In the genomic region with DNA sequence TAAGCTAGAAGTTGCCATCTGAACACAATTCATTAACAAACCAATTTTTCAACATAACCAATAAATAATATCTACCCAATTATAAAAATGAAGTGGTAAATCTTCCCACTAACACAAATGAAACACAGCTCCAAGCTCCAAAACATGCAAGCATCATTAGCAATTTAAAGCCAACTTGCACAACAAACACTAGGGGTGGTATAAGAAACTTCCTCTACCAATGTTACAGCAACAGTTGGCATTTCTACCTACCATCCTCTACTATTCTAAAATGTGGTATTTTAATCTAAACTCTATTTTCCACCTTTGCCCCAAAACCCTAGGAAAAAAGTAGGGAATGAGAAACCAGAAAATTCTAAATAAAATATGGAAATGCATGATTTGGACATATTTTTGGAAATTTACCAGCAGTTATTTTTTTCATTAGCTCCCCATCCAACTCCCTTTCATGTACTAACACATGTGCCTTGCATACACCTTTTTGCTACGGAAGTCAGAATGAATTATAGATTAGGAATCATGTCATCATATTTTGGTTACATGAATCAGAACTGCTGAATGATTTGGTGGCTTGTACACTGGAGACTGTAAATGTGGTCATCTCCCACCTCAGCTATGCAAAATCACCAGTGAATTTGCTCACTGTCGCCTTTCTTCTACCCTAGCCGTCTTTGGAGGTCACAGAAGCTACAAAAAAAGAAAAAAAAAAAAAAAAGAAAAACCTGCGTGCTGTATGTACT, we compare ENCODE assay signal across 11 cellular contexts. TPM values are rescaled to one million over a fixed set of nuclear protein-coding genes. Genes with fewer than 3 reads are reported as not detected.
DNase-seq lines count a peak whose midpoint lies in the region; ATAC-seq and TF ChIP-seq lines count a peak whose summit lies in the region.
"Had no signal": no experiment of that assay in that cellular context is flagged by ENCODE, and none has a peak within 500 bp of the region (broad histone marks: within the 10 kb centered on the region; RNA-seq: fewer than 3 reads in every experiment).

No MANE protein-coding gene starts in this region.

- no peaks in the 10 kb centered on the region for H3K36me3 ChIP-seq in HUES64 (ENCODE audit: insufficient read depth, low read length)
- H3K36me3 ChIP-seq in neutrophil = no peaks in the 10 kb centered on the region
- H3K36me3 ChIP-seq: gastroesophageal sphincter had no signal

- no peak overlapping the region for H3K27ac Mint-ChIP-seq in CD4-positive, alpha-beta T cell

- H3K4me1 ChIP-seq in HUES64 (ENCODE audit: insufficient read depth, low read length) = peaks cover 67% of the 10 kb centered on the region
- H3K4me1 ChIP-seq in neutrophil (ENCODE audit: control insufficient read depth in 1 of 2, insufficient read depth in 1 of 2, low read depth in 1 of 2, low read length in 1 of 2) = peaks cover 64 to 65% of the 10 kb centered on the region in 2 experiments

- TF ChIP-seq CTCF in VCaP (conservative IDR thresholded peaks at IDR 0.05) (peak; percentile 50), neutrophil (IDR thresholded peaks at IDR 0.05) (peak; percentile 23)
- TF ChIP-seq CTCF in CD4-positive, alpha-beta T cell (IDR thresholded peaks at IDR 0.05) = no peak

- H3K4me1 Mint-ChIP-seq in CD4-positive, alpha-beta T cell (ENCODE audit: low read depth) = peaks cover 25% of the 10 kb centered on the region

- no peaks in the 10 kb centered on the region for H3K36me3 Mint-ChIP-seq in CD4-positive, alpha-beta T cell (ENCODE audit: low read depth)

- ATAC-seq in CD4-positive, alpha-beta T cell (ENCODE audit: poor library complexity) = no peak
- ATAC-seq: gastroesophageal sphincter had no signal

- peak; percentile 20 for DNase-seq in NCI-H510A treated with DMSO at 0.1 percent for 48 hours (lab: John Stamatoyannopoulos, UW)
- DNase-seq in NCI-H510A (lab: John Stamatoyannopoulos, UW) = no peak
- DNase-seq in CD4-positive, alpha-beta T cell = no peak
- no peak for DNase-seq in activated effector memory CD4-positive, alpha-beta T cell treated with anti-CD3 and anti-CD28 coated beads, Interleukin-2, amount 50 U/mL, for 16 hours
- DNase-seq in NCI-H2081 treated with DMSO at 0.1 percent for 48 hours (lab: John Stamatoyannopoulos, UW) = no peak
- DNase-seq: NCI-H1417, nucleus accumbens had no signal

- H3K9me3 ChIP-seq in HUES64 (ENCODE audit: insufficient read depth, low read depth, low read length) (no peaks in the 10 kb centered on the region), neutrophil (no peaks in the 10 kb centered on the region)
- no peaks in the 10 kb centered on the region for H3K9me3 ChIP-seq in CD4-positive, alpha-beta T cell (ENCODE audit: control insufficient read depth, low read length)
- H3K9me3 ChIP-seq: gastroesophageal sphincter had no signal

- H3K4me3 ChIP-seq in HUES64 (ENCODE audit: low read length) (peak overlapping the region; percentile 85; the same call in 1 of the 2 replicates), neutrophil (ENCODE audit: low read depth in 1 of 2, low read length in 1 of 2) (peak overlapping the region in 1 of 2 experiments; percentile 15)
- H3K4me3 ChIP-seq: gastroesophageal sphincter had no signal

- peaks cover 28% of the 10 kb centered on the region for H3K27me3 ChIP-seq in HUES64 (ENCODE audit: insufficient read depth, low read length)
- no peaks in the 10 kb centered on the region for H3K27me3 ChIP-seq in neutrophil
- peaks cover 63% of the 10 kb centered on the region for H3K27me3 ChIP-seq in CD4-positive, alpha-beta T cell (ENCODE audit: control insufficient read depth, insufficient read depth, low read length)

- no peak overlapping the region; the same call in 1 of the 2 replicates for H3K9ac ChIP-seq in HUES64 (ENCODE audit: low read depth, low read length)

- no peak overlapping the region for H3K27ac ChIP-seq in HUES64 (ENCODE audit: low read depth, low read length)
- no peak overlapping the region for H3K27ac ChIP-seq in VCaP
- H3K27ac ChIP-seq in neutrophil = peak overlapping the region; percentile 61
- H3K27ac ChIP-seq in CD4-positive, alpha-beta T cell (ENCODE audit: low read depth, low read length) = no peak overlapping the region
- H3K27ac ChIP-seq: gastroesophageal sphincter had no signal

- POLR2A ChIA-PET in CD4-positive, alpha-beta T cell (lab: Charles Lee) = no interaction called here

- no peaks in the 10 kb centered on the region for H3K9me3 Mint-ChIP-seq in CD4-positive, alpha-beta T cell

- 20% methylated on average over 1 of the region's 4 CpGs for WGBS in HUES64

- CTCF ChIA-PET in CD4-positive, alpha-beta T cell (lab: Charles Lee) = interaction anchor here (0.6 to 1.9 kb wide), 4 partner anchors 9 to 136 kb away, joined by 3 to 7 read pairs (median 5); partner anchors contain the start of gene WDR38

- peaks cover 89% of the 10 kb centered on the region for H3K27me3 Mint-ChIP-seq in CD4-positive, alpha-beta T cell

- intact Hi-C loops in CD4-positive, alpha-beta T cell (cut with DNase I, micrococcal nuclease) = no loop called here

- no peak overlapping the region for H3K4me3 Mint-ChIP-seq in CD4-positive, alpha-beta T cell

RNA-seq across cellular contexts. Expression of gene NR6A1, which starts 4.1 kb away (rescaled TPM):
- 126 TPM for polyA plus RNA-seq in HUES64 (2013, experiment 1 of 2)
- 126 TPM for polyA plus RNA-seq in HUES64 (2013, experiment 2 of 2)
- total RNA-seq in CD4-positive, alpha-beta T cell = not detected

RNA-seq across cellular contexts. Expression of gene OLFML2A, which starts 9.9 kb away (rescaled TPM):
- polyA plus RNA-seq in HUES64 (2013, experiment 1 of 2) = 4.2 TPM
- 5.8 TPM for polyA plus RNA-seq in HUES64 (2013, experiment 2 of 2)
- not detected for total RNA-seq in CD4-positive, alpha-beta T cell
